Comparison of ENCODE assay signal across 9 cellular contexts in the genomic region with DNA sequence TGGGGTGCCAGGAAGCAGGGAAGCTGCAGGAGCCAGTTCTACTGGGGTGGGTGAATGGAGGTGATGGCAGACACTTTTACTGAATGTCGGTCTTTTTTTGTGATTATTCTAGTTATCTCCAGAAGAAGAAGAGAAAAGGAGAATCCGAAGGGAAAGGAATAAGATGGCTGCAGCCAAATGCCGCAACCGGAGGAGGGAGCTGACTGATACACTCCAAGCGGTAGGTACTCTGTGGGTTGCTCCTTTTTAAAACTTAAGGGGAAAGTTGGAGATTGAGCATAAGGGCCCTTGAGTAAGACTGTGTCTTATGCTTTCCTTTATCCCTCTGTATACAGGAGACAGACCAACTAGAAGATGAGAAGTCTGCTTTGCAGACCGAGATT. TPM values are rescaled to one million over a fixed set of nuclear protein-coding genes. Genes with fewer than 3 reads are reported as not detected.
DNase-seq lines count a peak whose midpoint lies in the region; ATAC-seq and TF ChIP-seq lines count a peak whose summit lies in the region.
"Had no signal": no experiment of that assay in that cellular context is flagged by ENCODE, and none has a peak within 500 bp of the region (broad histone marks: within the 10 kb centered on the region; RNA-seq: fewer than 3 reads in every experiment).

No MANE protein-coding gene starts in this region.

- TF ChIP-seq CTCF in tibial nerve (IDR thresholded peaks at IDR 0.05): no peak

- peaks cover 35% of the 10 kb centered on the region for H3K4me1 Mint-ChIP-seq in activated naive CD4-positive, alpha-beta T cell treated with anti-CD3 and anti-CD28 coated beads, Interleukin-2, amount 10 ng/mL, durations not matched to agents 7 days and 5 days
- peaks cover 68% of the 10 kb centered on the region for H3K4me1 Mint-ChIP-seq in dendritic cell treated with granulocyte-macrophage colony-stimulating factor and Interleukin-4, amounts not matched to agents 40 ng/mL and 50 ng/mL, for 4 days (ENCODE audit: low read depth)

- peaks cover 93% of the 10 kb centered on the region for H3K27me3 Mint-ChIP-seq in activated naive CD4-positive, alpha-beta T cell treated with anti-CD3 and anti-CD28 coated beads, Interleukin-2, amount 10 ng/mL, durations not matched to agents 7 days and 5 days
- no peaks in the 10 kb centered on the region for H3K27me3 Mint-ChIP-seq in dendritic cell treated with granulocyte-macrophage colony-stimulating factor and Interleukin-4, amounts not matched to agents 40 ng/mL and 50 ng/mL, for 4 days

- TF ChIP-seq EP300 in tibial nerve (IDR thresholded peaks at IDR 0.05): no peak

- intact Hi-C loops in dendritic cell treated with granulocyte-macrophage colony-stimulating factor and Interleukin-4, amounts not matched to agents 40 ng/mL and 50 ng/mL, for 4 days (cut with micrococcal nuclease): no loop called here

- DNase-seq in activated naive CD4-positive, alpha-beta T cell treated with anti-CD3 and anti-CD28 coated beads, Interleukin-2, amount 10 ng/mL, durations not matched to agents 7 days and 5 days: no peak
- DNase-seq in activated naive CD4-positive, alpha-beta T cell treated with anti-CD3 and anti-CD28 coated beads, Interleukin-2, amount 50 U/mL, for 16 hours: no peak
- DNase-seq in tibial nerve (ENCODE audit: low spot score in 2 of 2) (no peak), NCI-H1436 treated with DMSO at 0.1 percent for 48 hours (lab: John Stamatoyannopoulos, UW) (no peak)
- DNase-seq: COR-L47 had no signal

- peaks cover 75% of the 10 kb centered on the region for H3K4me1 ChIP-seq in mononuclear cell (ENCODE audit: insufficient read depth, low read length)
- peaks cover 0 to 43% (median 27%) of the 10 kb centered on the region in 4 donors for H3K4me1 ChIP-seq in tibial nerve

- H3K4me3 Mint-ChIP-seq in activated naive CD4-positive, alpha-beta T cell treated with anti-CD3 and anti-CD28 coated beads, Interleukin-2, amount 10 ng/mL, durations not matched to agents 7 days and 5 days: peak overlapping the region; percentile 77
- H3K4me3 Mint-ChIP-seq in dendritic cell treated with granulocyte-macrophage colony-stimulating factor and Interleukin-4, amounts not matched to agents 40 ng/mL and 50 ng/mL, for 4 days: peak overlapping the region; percentile 90

- H3K27ac Mint-ChIP-seq in activated naive CD4-positive, alpha-beta T cell treated with anti-CD3 and anti-CD28 coated beads, Interleukin-2, amount 10 ng/mL, durations not matched to agents 7 days and 5 days: no peak overlapping the region
- H3K27ac Mint-ChIP-seq in dendritic cell treated with granulocyte-macrophage colony-stimulating factor and Interleukin-4, amounts not matched to agents 40 ng/mL and 50 ng/mL, for 4 days: peak overlapping the region; percentile 98

- no peak for TF ChIP-seq POLR2A in tibial nerve (IDR thresholded peaks at IDR 0.05)

- peak overlapping the region; percentile 96 to 100 (median 98) for H3K27ac ChIP-seq in tibial nerve

- H3K9me3 ChIP-seq in mononuclear cell (ENCODE audit: low read depth, low read length) (no peaks in the 10 kb centered on the region), tibial nerve (no peaks in the 10 kb centered on the region)

- peaks cover 0 to 35% (median 7%) of the 10 kb centered on the region in 3 donors for H3K36me3 ChIP-seq in tibial nerve

- WGBS in tibial nerve, 2 donors: 82 to 86% methylated on average over 6 of the region's 6 CpGs

- no peak for ATAC-seq in HG03039 (IDR thresholded peaks at IDR 0.05; ENCODE audit: unreplicated experiment)
- ATAC-seq in GM18519 (IDR thresholded peaks at IDR 0.05; ENCODE audit: low FRiP score, unreplicated experiment): no peak

- H3K4me3 ChIP-seq in mononuclear cell (ENCODE audit: low read length) (peak overlapping the region; percentile 82), tibial nerve (peak overlapping the region; percentile 71 to 97 (median 85))

- H3K36me3 Mint-ChIP-seq in activated naive CD4-positive, alpha-beta T cell treated with anti-CD3 and anti-CD28 coated beads, Interleukin-2, amount 10 ng/mL, durations not matched to agents 7 days and 5 days: peaks cover 7% of the 10 kb centered on the region
- peaks cover 29% of the 10 kb centered on the region for H3K36me3 Mint-ChIP-seq in dendritic cell treated with granulocyte-macrophage colony-stimulating factor and Interleukin-4, amounts not matched to agents 40 ng/mL and 50 ng/mL, for 4 days (ENCODE audit: low read depth)

- H3K9me3 Mint-ChIP-seq in activated naive CD4-positive, alpha-beta T cell treated with anti-CD3 and anti-CD28 coated beads, Interleukin-2, amount 10 ng/mL, durations not matched to agents 7 days and 5 days: no peaks in the 10 kb centered on the region
- H3K9me3 Mint-ChIP-seq in dendritic cell treated with granulocyte-macrophage colony-stimulating factor and Interleukin-4, amounts not matched to agents 40 ng/mL and 50 ng/mL, for 4 days: no peaks in the 10 kb centered on the region

- CTCF ChIA-PET in activated naive CD4-positive, alpha-beta T cell treated with anti-CD3 and anti-CD28 coated beads, Interleukin-2, amount 10 ng/mL, durations not matched to agents 7 days and 5 days (lab: Charles Lee): interaction anchor here (1.4 to 2.0 kb wide), 2 partner anchors 10 to 15 kb away, joined by 4 to 5 read pairs; no protein-coding TSS in a partner anchor

- H3K27me3 ChIP-seq in mononuclear cell (ENCODE audit: insufficient read depth, low read length) (no peaks in the 10 kb centered on the region), tibial nerve (no peaks in the 10 kb centered on the region)

RNA-seq across cellular contexts. Expression of a gene that starts 1.8 kb away (rescaled TPM):
- total RNA-seq in mononuclear cell (2,138 TPM), tibial nerve (1,000 to 10,000 TPM in 1 of 4 donors, 100 to 1,000 TPM in 3; 373 to 1,352 (median 619) TPM)
